Comparison of ENCODE assay signal across 11 cellular contexts in the genomic region with DNA sequence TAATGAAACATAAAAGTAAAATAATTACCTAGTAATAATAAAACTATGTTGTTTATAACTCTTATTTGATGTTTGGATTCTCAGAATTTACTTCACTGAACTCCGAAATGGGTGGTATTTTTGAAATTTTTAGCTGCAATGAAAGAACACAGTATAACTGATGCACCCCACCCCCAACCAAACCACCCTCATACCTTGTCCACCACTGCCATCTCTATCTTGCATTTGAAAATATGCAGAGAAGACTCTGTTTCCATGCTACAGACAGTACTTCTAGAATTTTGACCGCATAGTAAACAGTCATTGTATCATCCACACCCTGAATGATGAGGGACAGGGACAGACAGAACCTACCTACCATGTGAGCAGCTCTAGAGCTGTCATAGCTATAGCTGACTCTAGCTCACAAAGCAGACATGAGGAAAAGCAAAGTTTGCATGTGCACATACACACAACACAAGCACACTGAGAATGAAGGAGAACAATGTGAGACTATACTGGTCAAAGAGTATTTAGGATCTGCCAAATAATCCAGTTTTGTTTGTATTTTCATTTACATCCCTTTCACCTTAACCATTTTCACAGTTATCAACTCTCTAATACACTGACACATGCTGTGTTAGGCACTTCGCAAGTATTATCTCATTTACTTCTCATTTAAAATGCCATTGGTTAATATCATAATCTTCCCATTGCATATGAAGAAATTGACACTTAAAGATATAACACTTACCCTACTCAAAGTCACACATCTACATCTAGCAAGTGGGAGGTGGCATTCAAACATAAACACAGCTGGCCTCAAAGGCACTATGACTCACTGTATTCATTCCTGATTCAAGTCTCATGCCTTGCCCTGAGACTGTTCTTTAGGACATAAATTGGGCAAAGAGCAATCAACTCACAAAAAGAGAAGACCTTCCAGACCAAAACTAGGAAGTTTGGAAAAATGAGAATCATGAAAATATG.
A peak's percentile ranks its signal among the peaks of the same experiment; 100 is the strongest.
DNase-seq lines count a peak whose midpoint lies in the region; ATAC-seq and TF ChIP-seq lines count a peak whose summit lies in the region.
"Had no signal": no experiment of that assay in that cellular context is flagged by ENCODE, and none has a peak within 500 bp of the region (broad histone marks: within the 10 kb centered on the region; RNA-seq: fewer than 3 reads in every experiment).

No MANE protein-coding gene starts in this region.

- no peak for DNase-seq in activated naive CD8-positive, alpha-beta T cell treated with anti-CD3 and anti-CD28 coated beads, Interleukin-2, amount 50 U/mL, for 24 hours
- no peak for DNase-seq in activated naive CD8-positive, alpha-beta T cell treated with anti-CD3 and anti-CD28 coated beads for 36 hours
- no peak for DNase-seq in T-helper 2 cell treated with Interferon-gamma antibody and Interleukin-4, amounts not matched to agents 5 μg/mL and 100 μg/mL, for 36 hours (ENCODE audit: low spot score)
- DNase-seq in fibroblast of mammary gland (ENCODE audit: low read depth) (peak; percentile 19), occipital lobe (lab: John Stamatoyannopoulos, UW) (no peak), KG1 (lab: John Stamatoyannopoulos, UW) (no peak), glutamatergic neuron (no peak)
- DNase-seq: MM.1S had no signal

- no peaks in the 10 kb centered on the region for H3K27me3 Mint-ChIP-seq in activated naive CD8-positive, alpha-beta T cell treated with anti-CD3 and anti-CD28 coated beads, Interleukin-2, amount 50 U/mL, for 24 hours
- H3K27me3 Mint-ChIP-seq in activated naive CD8-positive, alpha-beta T cell treated with anti-CD3 and anti-CD28 coated beads for 36 hours = no peaks in the 10 kb centered on the region
- no peaks in the 10 kb centered on the region for H3K27me3 Mint-ChIP-seq in T-helper 2 cell treated with Interferon-gamma antibody and Interleukin-4, amounts not matched to agents 5 μg/mL and 100 μg/mL, for 36 hours (ENCODE audit: low read depth)
- no peaks in the 10 kb centered on the region for H3K27me3 Mint-ChIP-seq in stimulated activated naive CD8-positive, alpha-beta T cell treated with anti-CD3 and anti-CD28 coated beads, Interleukin-15, Interleukin-2, amounts not matched to agents 100 ng/mL and 50 ng/mL, for 24 hours
- H3K27me3 Mint-ChIP-seq in glutamatergic neuron (ENCODE audit: unreplicated experiment) = no peaks in the 10 kb centered on the region

- no peak overlapping the region for H3K4me3 ChIP-seq in fibroblast of mammary gland (ENCODE audit: control insufficient read depth, low read depth, low read length)
- H3K4me3 ChIP-seq: BLaER1, gastroesophageal sphincter had no signal

- TF ChIP-seq CTCF in fibroblast of mammary gland (conservative IDR thresholded peaks at IDR 0.05; ENCODE audit: control insufficient read depth, insufficient read depth, low read depth, low read length) (no peak), glutamatergic neuron (IDR thresholded peaks at IDR 0.05; ENCODE audit: partially characterized antibody, unreplicated experiment) (no peak)

- ATAC-seq in activated naive CD8-positive, alpha-beta T cell treated with anti-CD3 and anti-CD28 coated beads, Interleukin-2, amount 50 U/mL, for 24 hours = peak; percentile 98
- ATAC-seq: gastroesophageal sphincter had no signal

- H3K36me3 Mint-ChIP-seq in activated naive CD8-positive, alpha-beta T cell treated with anti-CD3 and anti-CD28 coated beads, Interleukin-2, amount 50 U/mL, for 24 hours (ENCODE audit: low read depth) = no peaks in the 10 kb centered on the region
- H3K36me3 Mint-ChIP-seq in activated naive CD8-positive, alpha-beta T cell treated with anti-CD3 and anti-CD28 coated beads for 36 hours = peaks cover 2% of the 10 kb centered on the region
- peaks cover 40% of the 10 kb centered on the region for H3K36me3 Mint-ChIP-seq in T-helper 2 cell treated with Interferon-gamma antibody and Interleukin-4, amounts not matched to agents 5 μg/mL and 100 μg/mL, for 36 hours (ENCODE audit: low read depth)
- H3K36me3 Mint-ChIP-seq in stimulated activated naive CD8-positive, alpha-beta T cell treated with anti-CD3 and anti-CD28 coated beads, Interleukin-15, Interleukin-2, amounts not matched to agents 100 ng/mL and 50 ng/mL, for 24 hours (ENCODE audit: low read depth) = no peaks in the 10 kb centered on the region
- no peaks in the 10 kb centered on the region for H3K36me3 Mint-ChIP-seq in glutamatergic neuron (ENCODE audit: unreplicated experiment)

- no peak overlapping the region for H3K27ac Mint-ChIP-seq in activated naive CD8-positive, alpha-beta T cell treated with anti-CD3 and anti-CD28 coated beads, Interleukin-2, amount 50 U/mL, for 24 hours
- no peak overlapping the region for H3K27ac Mint-ChIP-seq in activated naive CD8-positive, alpha-beta T cell treated with anti-CD3 and anti-CD28 coated beads for 36 hours
- H3K27ac Mint-ChIP-seq in T-helper 2 cell treated with Interferon-gamma antibody and Interleukin-4, amounts not matched to agents 5 μg/mL and 100 μg/mL, for 36 hours = peak overlapping the region; percentile 91
- peak overlapping the region; percentile 68 for H3K27ac Mint-ChIP-seq in stimulated activated naive CD8-positive, alpha-beta T cell treated with anti-CD3 and anti-CD28 coated beads, Interleukin-15, Interleukin-2, amounts not matched to agents 100 ng/mL and 50 ng/mL, for 24 hours
- no peak overlapping the region for H3K27ac Mint-ChIP-seq in glutamatergic neuron (ENCODE audit: unreplicated experiment)

- peaks cover 37% of the 10 kb centered on the region for H3K4me1 Mint-ChIP-seq in activated naive CD8-positive, alpha-beta T cell treated with anti-CD3 and anti-CD28 coated beads, Interleukin-2, amount 50 U/mL, for 24 hours
- peaks cover 39% of the 10 kb centered on the region for H3K4me1 Mint-ChIP-seq in activated naive CD8-positive, alpha-beta T cell treated with anti-CD3 and anti-CD28 coated beads for 36 hours
- peaks cover 60% of the 10 kb centered on the region for H3K4me1 Mint-ChIP-seq in T-helper 2 cell treated with Interferon-gamma antibody and Interleukin-4, amounts not matched to agents 5 μg/mL and 100 μg/mL, for 36 hours (ENCODE audit: low read depth)
- peaks cover 42% of the 10 kb centered on the region for H3K4me1 Mint-ChIP-seq in stimulated activated naive CD8-positive, alpha-beta T cell treated with anti-CD3 and anti-CD28 coated beads, Interleukin-15, Interleukin-2, amounts not matched to agents 100 ng/mL and 50 ng/mL, for 24 hours (ENCODE audit: low read depth)
- no peaks in the 10 kb centered on the region for H3K4me1 Mint-ChIP-seq in glutamatergic neuron (ENCODE audit: low read depth, unreplicated experiment)

- H3K4me3 Mint-ChIP-seq in activated naive CD8-positive, alpha-beta T cell treated with anti-CD3 and anti-CD28 coated beads, Interleukin-2, amount 50 U/mL, for 24 hours = no peak overlapping the region
- H3K4me3 Mint-ChIP-seq in activated naive CD8-positive, alpha-beta T cell treated with anti-CD3 and anti-CD28 coated beads for 36 hours = no peak overlapping the region
- H3K4me3 Mint-ChIP-seq in T-helper 2 cell treated with Interferon-gamma antibody and Interleukin-4, amounts not matched to agents 5 μg/mL and 100 μg/mL, for 36 hours = peak overlapping the region; percentile 61
- no peak overlapping the region for H3K4me3 Mint-ChIP-seq in stimulated activated naive CD8-positive, alpha-beta T cell treated with anti-CD3 and anti-CD28 coated beads, Interleukin-15, Interleukin-2, amounts not matched to agents 100 ng/mL and 50 ng/mL, for 24 hours
- H3K4me3 Mint-ChIP-seq in glutamatergic neuron (ENCODE audit: unreplicated experiment) = no peak overlapping the region

- H3K9me3 Mint-ChIP-seq in activated naive CD8-positive, alpha-beta T cell treated with anti-CD3 and anti-CD28 coated beads, Interleukin-2, amount 50 U/mL, for 24 hours = no peaks in the 10 kb centered on the region
- H3K9me3 Mint-ChIP-seq in activated naive CD8-positive, alpha-beta T cell treated with anti-CD3 and anti-CD28 coated beads for 36 hours = peaks cover 2% of the 10 kb centered on the region
- H3K9me3 Mint-ChIP-seq in T-helper 2 cell treated with Interferon-gamma antibody and Interleukin-4, amounts not matched to agents 5 μg/mL and 100 μg/mL, for 36 hours = peaks cover 5% of the 10 kb centered on the region
- H3K9me3 Mint-ChIP-seq in stimulated activated naive CD8-positive, alpha-beta T cell treated with anti-CD3 and anti-CD28 coated beads, Interleukin-15, Interleukin-2, amounts not matched to agents 100 ng/mL and 50 ng/mL, for 24 hours = no peaks in the 10 kb centered on the region
- no peaks in the 10 kb centered on the region for H3K9me3 Mint-ChIP-seq in glutamatergic neuron (ENCODE audit: unreplicated experiment)

Comparison
In these comparisons a context has a peak if more than half of its experiments do, and no peak if none do; other contexts are left out.
1. H3K27ac Mint-ChIP-seq: peak in T-helper 2 cell treated with Interferon-gamma antibody and Interleukin-4, amounts not matched to agents 5 μg/mL and 100 μg/mL, for 36 hours (single experiment) and stimulated activated naive CD8-positive, alpha-beta T cell treated with anti-CD3 and anti-CD28 coated beads, Interleukin-15, Interleukin-2, amounts not matched to agents 100 ng/mL and 50 ng/mL, for 24 hours (single experiment); none in activated naive CD8-positive, alpha-beta T cell treated with anti-CD3 and anti-CD28 coated beads, Interleukin-2, amount 50 U/mL, for 24 hours (single experiment), activated naive CD8-positive, alpha-beta T cell treated with anti-CD3 and anti-CD28 coated beads for 36 hours (single experiment) and glutamatergic neuron (single experiment).